In the genomic region with DNA sequence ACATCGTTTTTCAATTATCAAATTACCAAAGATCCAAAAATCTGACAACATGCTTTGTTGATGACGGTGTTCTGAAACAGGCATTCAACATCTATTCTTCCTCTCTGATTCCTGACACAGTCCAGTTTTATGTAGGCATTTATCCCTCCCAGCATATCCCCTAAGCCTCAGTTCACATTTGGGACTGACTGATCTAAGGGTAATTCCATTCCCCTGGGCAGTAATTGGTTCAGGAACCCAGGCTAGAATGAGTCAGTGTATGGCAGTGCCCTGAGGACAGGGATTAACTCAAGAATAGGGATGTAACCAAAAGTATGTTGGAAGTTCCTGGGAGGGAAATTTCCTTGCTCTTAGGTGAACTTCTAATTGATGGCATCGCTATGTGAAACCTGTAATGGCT, we compare ENCODE assay signal across 21 cellular contexts. TPM values are rescaled to one million over a fixed set of nuclear protein-coding genes. Genes with fewer than 3 reads are reported as not detected.
DNase-seq lines count a peak whose midpoint lies in the region; ATAC-seq and TF ChIP-seq lines count a peak whose summit lies in the region.
"Had no signal": no experiment of that assay in that cellular context is flagged by ENCODE, and none has a peak within 500 bp of the region (broad histone marks: within the 10 kb centered on the region; RNA-seq: fewer than 3 reads in every experiment).

No MANE protein-coding gene starts in this region.

- peaks cover 64% of the 10 kb centered on the region for H3K4me1 Mint-ChIP-seq in activated CD4-positive, alpha-beta T cell treated with anti-CD3 and anti-CD28 coated beads, Interleukin-2, amount 10 ng/mL, durations not matched to agents 7 days and 5 days
- H3K4me1 Mint-ChIP-seq: naive B cell had no signal

- H3K9me3 ChIP-seq in gastroesophageal sphincter (no peaks in the 10 kb centered on the region), stomach (no peaks in the 10 kb centered on the region)
- H3K9me3 ChIP-seq: heart right ventricle, testis had no signal

- H3K4me3 Mint-ChIP-seq in activated CD4-positive, alpha-beta T cell treated with anti-CD3 and anti-CD28 coated beads, Interleukin-2, amount 10 ng/mL, durations not matched to agents 7 days and 5 days, result no peak overlapping the region
- H3K4me3 Mint-ChIP-seq: activated CD4-positive, alpha-beta memory T cell treated with anti-CD3 and anti-CD28 coated beads, Interleukin-2, amount 10 ng/mL, durations not matched to agents 7 days and 5 days; naive B cell; stimulated activated memory B cell treated with anti-CD40 and anti-IgM and Interleukin-4, amounts not matched to agents 10 μg/mL and 1 μg/mL and 100 μg/mL, for 72 hours had no signal

- TF ChIP-seq CTCF in gastroesophageal sphincter (IDR thresholded peaks at IDR 0.05), result no peak
- TF ChIP-seq CTCF in stomach (IDR thresholded peaks at IDR 0.05), result no peak

- peaks cover 2% of the 10 kb centered on the region for H3K36me3 Mint-ChIP-seq in activated CD4-positive, alpha-beta T cell treated with anti-CD3 and anti-CD28 coated beads, Interleukin-2, amount 10 ng/mL, durations not matched to agents 7 days and 5 days (ENCODE audit: low read depth)

- H3K4me3 ChIP-seq in gastroesophageal sphincter, result no peak overlapping the region
- H3K4me3 ChIP-seq in stomach, result no peak overlapping the region
- H3K4me3 ChIP-seq: heart right ventricle, PC-9, testis had no signal

- DNase-seq in EL (peak; percentile 46), amniotic stem cell (lab: John Stamatoyannopoulos, UW) (peak; percentile 45), stomach (no peak), KBM-7 (no peak)
- no peak for DNase-seq in activated CD8-positive, alpha-beta memory T cell treated with anti-CD3 and anti-CD28 coated beads, Interleukin-2, amount 50 U/mL, for 4 hours
- DNase-seq in activated CD4-positive, alpha-beta T cell treated with anti-CD3 and anti-CD28 coated beads, Interleukin-2, amount 10 ng/mL, durations not matched to agents 7 days and 5 days, result no peak
- DNase-seq: activated CD4-positive, alpha-beta memory T cell treated with anti-CD3 and anti-CD28 coated beads, Interleukin-2, amount 10 ng/mL, durations not matched to agents 7 days and 5 days; activated T-cell treated with anti-CD3 and anti-CD28 coated beads for 4 hours; caudate nucleus; heart right ventricle; naive B cell; NCI-H1694; NCI-H2171; NCI-H510A treated with DMSO at 0.1 percent for 48 hours; NK-92 treated with Interleukin-12 subunit alpha and Interleukin-12 subunit beta, amount 100 ng/mL, for 24 hours; PC-9; stimulated activated CD4-positive, alpha-beta T cell treated with anti-CD3 and anti-CD28 coated beads, Interleukin-4, amount 100 ng/mL, for 1 hour; testis had no signal

- H3K4me1 ChIP-seq in gastroesophageal sphincter (peaks cover 5 to 58% (median 5%) of the 10 kb centered on the region in 3 donors), stomach (peaks cover 0 to 29% (median 2%) of the 10 kb centered on the region in 4 donors)
- H3K4me1 ChIP-seq: testis had no signal

- H3K27me3 Mint-ChIP-seq in activated CD4-positive, alpha-beta T cell treated with anti-CD3 and anti-CD28 coated beads, Interleukin-2, amount 10 ng/mL, durations not matched to agents 7 days and 5 days, result no peaks in the 10 kb centered on the region

- no peak for TF ChIP-seq POLR2A in gastroesophageal sphincter (IDR thresholded peaks at IDR 0.05)
- TF ChIP-seq POLR2A in stomach (IDR thresholded peaks at IDR 0.05), result no peak

- CTCF ChIA-PET in activated CD4-positive, alpha-beta T cell treated with anti-CD3 and anti-CD28 coated beads, Interleukin-2, amount 10 ng/mL, durations not matched to agents 7 days and 5 days (lab: Charles Lee), result interaction anchor here (1.5 to 7.2 kb wide), 2 partner anchors 9 to 13 kb away, joined by 3 to 61 read pairs; a partner anchor contains a TSS

- no peak for ATAC-seq in gastroesophageal sphincter
- ATAC-seq in HG03108 (IDR thresholded peaks at IDR 0.05; ENCODE audit: unreplicated experiment), result no peak
- ATAC-seq: stimulated activated memory B cell treated with anti-CD40 and anti-IgM and Interleukin-4, amounts not matched to agents 10 μg/mL and 1 μg/mL and 100 μg/mL, for 72 hours had no signal

- 87 to 97% methylated on average over 3 of the region's 3 CpGs for WGBS in gastroesophageal sphincter (ENCODE audit: low coverage in 1 of 2), 2 donors
- WGBS in stomach, 5 donors, result 86 to 99% (median 98%) methylated on average over 3 of the region's 3 CpGs

- POLR2A ChIA-PET in activated CD4-positive, alpha-beta T cell treated with anti-CD3 and anti-CD28 coated beads, Interleukin-2, amount 10 ng/mL, durations not matched to agents 7 days and 5 days (lab: Charles Lee), result no interaction called here

- H3K27ac Mint-ChIP-seq in activated CD4-positive, alpha-beta T cell treated with anti-CD3 and anti-CD28 coated beads, Interleukin-2, amount 10 ng/mL, durations not matched to agents 7 days and 5 days, result no peak overlapping the region
- H3K27ac Mint-ChIP-seq: activated CD4-positive, alpha-beta memory T cell treated with anti-CD3 and anti-CD28 coated beads, Interleukin-2, amount 10 ng/mL, durations not matched to agents 7 days and 5 days; stimulated activated memory B cell treated with anti-CD40 and anti-IgM and Interleukin-4, amounts not matched to agents 10 μg/mL and 1 μg/mL and 100 μg/mL, for 72 hours had no signal

- intact Hi-C loops in stomach (cut with DNase I; ENCODE audit: low total_unique reads), result no loop called here

- in situ Hi-C loops in KBM-7 (cut with MboI; ENCODE audit: low pct_unique_long_range_greater_than_20kb, low sequenced_read_pairs), result no loop called here

- H3K27me3 ChIP-seq in gastroesophageal sphincter (no peaks in the 10 kb centered on the region), stomach (no peaks in the 10 kb centered on the region)
- H3K27me3 ChIP-seq: heart right ventricle, testis had no signal

- H3K27ac ChIP-seq in gastroesophageal sphincter (peak overlapping the region in 3 of 4 donors; percentile 62 to 74 (median 73)), stomach (peak overlapping the region in 3 of 5 donors; percentile 38 to 62 (median 54))
- H3K27ac ChIP-seq: heart right ventricle, PC-9, testis had no signal

- H3K9me3 Mint-ChIP-seq in activated CD4-positive, alpha-beta T cell treated with anti-CD3 and anti-CD28 coated beads, Interleukin-2, amount 10 ng/mL, durations not matched to agents 7 days and 5 days, result peaks cover 3% of the 10 kb centered on the region

- TF ChIP-seq EP300 in gastroesophageal sphincter (IDR thresholded peaks at IDR 0.05) (no peak), stomach (IDR thresholded peaks at IDR 0.05) (no peak)

- H3K36me3 ChIP-seq in gastroesophageal sphincter (no peaks in the 10 kb centered on the region), stomach (no peaks in the 10 kb centered on the region)
- H3K36me3 ChIP-seq: heart right ventricle had no signal

RNA-seq across cellular contexts. Expression of a gene that starts 10.3 kb away (rescaled TPM):
- total RNA-seq in gastroesophageal sphincter (10 to 100 TPM; 47.1 to 73.6 (median 66.2) TPM), stomach (100 to 1,000 TPM in 2 of 5 donors, 10 to 100 TPM in 3; 39.7 to 198 (median 61.8) TPM)
- 1 to 10 TPM; 2.3 to 4.8 (median 2.9) TPM for polyA plus RNA-seq in stomach
- 10 to 100 TPM; 56.6 to 72.1 TPM for total RNA-seq in activated CD4-positive, alpha-beta T cell treated with anti-CD3 and anti-CD28 coated beads, Interleukin-2, amount 10 ng/mL, durations not matched to agents 7 days and 5 days

Comparison
In these comparisons a context has a peak if more than half of its experiments do, and no peak if none do; other contexts are left out.
1. DNase-seq: peak in EL (single experiment) and amniotic stem cell (single experiment); none in stomach (single experiment), activated CD8-positive, alpha-beta memory T cell treated with anti-CD3 and anti-CD28 coated beads, Interleukin-2, amount 50 U/mL, for 4 hours (single experiment), KBM-7 (single experiment) and activated CD4-positive, alpha-beta T cell treated with anti-CD3 and anti-CD28 coated beads, Interleukin-2, amount 10 ng/mL, durations not matched to agents 7 days and 5 days (single experiment).